Comparison of ENCODE assay signal across 20 cellular contexts in genomic region chr12:108697905-108698304, GRCh38. TPM values are rescaled to one million over a fixed set of nuclear protein-coding genes. Genes with fewer than 3 reads are reported as not detected.
DNase-seq lines count a peak whose midpoint lies in the region; ATAC-seq and TF ChIP-seq lines count a peak whose summit lies in the region.
"Had no signal": no experiment of that assay in that cellular context is flagged by ENCODE, and none has a peak within 500 bp of the region (broad histone marks: within the 10 kb centered on the region; RNA-seq: fewer than 3 reads in every experiment).

No MANE protein-coding gene starts in this region.

- TF ChIP-seq EP300 in gastroesophageal sphincter (IDR thresholded peaks at IDR 0.05) (no peak), stomach (IDR thresholded peaks at IDR 0.05) (no peak)

- TF ChIP-seq CTCF in gastroesophageal sphincter (IDR thresholded peaks at IDR 0.05) (no peak), stomach (IDR thresholded peaks at IDR 0.05) (no peak)

- DNase-seq in NCI-H1105 treated with DMSO at 0.1 percent for 48 hours (lab: John Stamatoyannopoulos, UW) (peak; percentile 22), NCI-H1105 (lab: John Stamatoyannopoulos, UW) (no peak), SJSA1 (ENCODE audit: low read depth in 1 of 2, low spot score in 2 of 2) (no peak), stomach (no peak), ureter (ENCODE audit: low spot score) (no peak), NCI-H526 treated with DMSO at 0.1 percent for 48 hours (lab: John Stamatoyannopoulos, UW) (no peak), HK-2 (ENCODE audit: unreplicated experiment) (no peak)
- DNase-seq: activated CD4-positive, alpha-beta T cell treated with anti-CD3 and anti-CD28 coated beads for 1 hour; activated CD8-positive, alpha-beta memory T cell treated with anti-CD3 and anti-CD28 coated beads, Interleukin-2, amount 50 U/mL, for 48 hours; activated naive CD4-positive, alpha-beta T cell treated with anti-CD3 and anti-CD28 coated beads, Interleukin-2, amount 50 U/mL, for 16 hours; effector CD4-positive, alpha-beta T cell; KBM-7; NCI-H1694; NCI-H748 treated with DMSO at 0.1 percent for 48 hours; RPMI8226; stimulated activated naive CD4-positive, alpha-beta T cell had no signal

- H3K4me1 ChIP-seq in SJSA1 (replicated peaks) (peaks cover 60% of the 10 kb centered on the region), gastroesophageal sphincter (peaks cover 44 to 100% (median 51%) of the 10 kb centered on the region in 3 donors), stomach (peaks cover 5 to 89% (median 61%) of the 10 kb centered on the region in 4 donors)

- intact Hi-C loops in stomach (cut with DNase I; ENCODE audit: low total_unique reads) = no loop called here

- H3K4me3 ChIP-seq in SJSA1 (no peak overlapping the region), gastroesophageal sphincter (no peak overlapping the region), stomach (no peak overlapping the region)
- H3K4me3 ChIP-seq: skin epidermis had no signal

- no peak for ATAC-seq in gastroesophageal sphincter
- ATAC-seq: HCT116 had no signal

- H3K27me3 ChIP-seq in SJSA1 (replicated peaks) (no peaks in the 10 kb centered on the region), gastroesophageal sphincter (no peaks in the 10 kb centered on the region), stomach (no peaks in the 10 kb centered on the region)

- H3K27ac ChIP-seq in SJSA1 = peak overlapping the region; percentile 88; the same call in 1 of the 2 replicates
- H3K27ac ChIP-seq in gastroesophageal sphincter = peak overlapping the region; percentile 74 to 97 (median 95)
- H3K27ac ChIP-seq in stomach = peak overlapping the region in 4 of 5 donors; percentile 65 to 93 (median 76)
- H3K27ac ChIP-seq: 22Rv1 had no signal

- TF ChIP-seq POLR2A in gastroesophageal sphincter (IDR thresholded peaks at IDR 0.05) (no peak), stomach (IDR thresholded peaks at IDR 0.05) (no peak)

- no peaks in the 10 kb centered on the region for H3K9me3 ChIP-seq in SJSA1 (replicated peaks)
- no peaks in the 10 kb centered on the region for H3K9me3 ChIP-seq in gastroesophageal sphincter
- no peaks in the 10 kb centered on the region for H3K9me3 ChIP-seq in stomach

- H3K36me3 ChIP-seq in SJSA1 (peaks cover 77% of the 10 kb centered on the region), gastroesophageal sphincter (peaks cover 0 to 26% of the 10 kb centered on the region in 2 donors), stomach (peaks cover 0 to 36% (median 23%) of the 10 kb centered on the region in 4 donors)

- 55 to 75% methylated on average over 1 of the region's 1 CpG for WGBS in gastroesophageal sphincter (ENCODE audit: low coverage in 1 of 2), 2 donors
- WGBS in stomach, 5 donors = 72 to 88% (median 79%) methylated on average over 1 of the region's 1 CpG

RNA-seq across cellular contexts. Expression of gene CORO1C, which starts 33.4 kb away (rescaled TPM):
- 82.1 and 136 TPM in 2 replicates for total RNA-seq in SJSA1 (2014; rRNA removed; shearing (Covaris generic))
- total RNA-seq in gastroesophageal sphincter (100 to 1,000 TPM; 277 to 473 (median 342) TPM), stomach (100 to 1,000 TPM; 143 to 392 (median 188) TPM), ureter (167 TPM)
- 10 to 100 TPM; 27.4 to 45.4 (median 44.1) TPM for polyA plus RNA-seq in stomach
